In the genomic region with DNA sequence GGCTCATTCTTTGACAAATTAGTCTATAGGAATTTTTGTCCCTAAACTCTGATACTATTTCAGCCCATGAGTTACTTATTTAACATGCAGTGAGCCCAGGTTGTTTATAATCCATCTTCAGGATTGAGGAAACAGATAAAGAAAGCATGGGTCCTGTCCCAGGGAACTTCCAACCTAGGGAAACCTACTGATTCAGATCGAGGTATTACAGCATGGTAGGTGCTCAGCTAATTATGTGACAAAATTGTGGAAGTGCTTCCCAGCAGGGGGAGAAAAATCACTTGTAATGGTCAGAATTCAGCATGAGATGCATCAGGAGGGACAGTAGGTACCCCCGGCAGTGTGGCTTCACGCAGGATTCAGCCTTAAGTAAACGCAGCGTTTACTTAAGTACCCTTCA, we compare ENCODE assay signal across 13 cellular contexts.
"Had no signal": no experiment of that assay in that cellular context is flagged by ENCODE, and none has a peak within 500 bp of the region (broad histone marks: within the 10 kb centered on the region; RNA-seq: fewer than 3 reads in every experiment).

No MANE protein-coding gene starts in this region.

- H3K36me3 ChIP-seq: left lung, thyroid gland had no signal

- ATAC-seq: effector memory CD8-positive, alpha-beta T cell; naive thymus-derived CD4-positive, alpha-beta T cell; stimulated activated naive B cell treated with anti-CD40 and anti-IgM and Interleukin-4, amounts not matched to agents 10 μg/mL and 1 μg/mL and 100 μg/mL, for 72 hours had no signal

- H3K4me3 Mint-ChIP-seq: effector memory CD8-positive, alpha-beta T cell; naive thymus-derived CD4-positive, alpha-beta T cell; stimulated activated naive B cell treated with anti-CD40 and anti-IgM and Interleukin-4, amounts not matched to agents 10 μg/mL and 1 μg/mL and 100 μg/mL, for 72 hours had no signal

- H3K4me3 ChIP-seq: left lung, thyroid gland had no signal

- H3K27ac Mint-ChIP-seq: effector memory CD8-positive, alpha-beta T cell; naive thymus-derived CD4-positive, alpha-beta T cell; stimulated activated naive B cell treated with anti-CD40 and anti-IgM and Interleukin-4, amounts not matched to agents 10 μg/mL and 1 μg/mL and 100 μg/mL, for 72 hours had no signal

- DNase-seq: activated CD4-positive, CD25-positive, alpha-beta regulatory T cell treated with anti-CD3 and anti-CD28 coated beads, Interleukin-2, amount 50 U/mL, for 72 hours; activated naive CD4-positive, alpha-beta T cell; aorta; effector memory CD8-positive, alpha-beta T cell; left lung; naive thymus-derived CD4-positive, alpha-beta T cell; posterior cingulate gyrus; retina; stimulated activated CD4-positive, alpha-beta T cell treated with anti-CD3 and anti-CD28 coated beads, Interleukin-15, amount 100 ng/mL, for 24 hours; stimulated activated CD4-positive, alpha-beta T cell treated with anti-CD3 and anti-CD28 coated beads, Interleukin-4, amount 100 ng/mL, for 1 hour; stimulated activated naive B cell treated with anti-CD40 and anti-IgM and Interleukin-4, amounts not matched to agents 10 μg/mL and 1 μg/mL and 100 μg/mL, for 72 hours; T-helper 9 cell; thyroid gland had no signal

- H3K27ac ChIP-seq: left lung, thyroid gland had no signal

- H3K9me3 ChIP-seq: left lung, thyroid gland had no signal

- H3K27me3 ChIP-seq: left lung, thyroid gland had no signal

- H3K36me3 Mint-ChIP-seq: naive thymus-derived CD4-positive, alpha-beta T cell; stimulated activated naive B cell treated with anti-CD40 and anti-IgM and Interleukin-4, amounts not matched to agents 10 μg/mL and 1 μg/mL and 100 μg/mL, for 72 hours had no signal

- H3K9me3 Mint-ChIP-seq: effector memory CD8-positive, alpha-beta T cell; naive thymus-derived CD4-positive, alpha-beta T cell had no signal
